In genomic region chr1:155277896-155278688, GRCh38 we compare ENCODE assay signal across 8 cellular contexts. TPM values are rescaled to one million over a fixed set of nuclear protein-coding genes. Genes with fewer than 3 reads are reported as not detected.
DNase-seq lines count a peak whose midpoint lies in the region; ATAC-seq and TF ChIP-seq lines count a peak whose summit lies in the region.

No MANE protein-coding gene starts in this region.

- peaks cover 30% of the 10 kb centered on the region for H3K4me1 ChIP-seq in CD4-positive, CD25-positive, alpha-beta regulatory T cell (ENCODE audit: control insufficient read depth, insufficient read depth, low read length, poor library complexity, severe bottlenecking)
- peaks cover 20% of the 10 kb centered on the region for H3K4me1 ChIP-seq in HUES48 (ENCODE audit: control insufficient read depth, insufficient read depth, low read length)
- H3K4me1 ChIP-seq in PC-3 (ENCODE audit: insufficient read depth, low read length), result peaks cover 10% of the 10 kb centered on the region
- peaks cover 11 to 19% of the 10 kb centered on the region in 2 donors for H3K4me1 ChIP-seq in thoracic aorta (ENCODE audit: control insufficient read depth in 1 of 2, low read depth in 2 of 2)

- peak overlapping the region; percentile 100 for H3K4me2 ChIP-seq in PC-3 (ENCODE audit: low read length)

- intact Hi-C loops in PC-3 (cut with micrococcal nuclease), result loop anchor here (1.0 kb wide), 3 partner anchors 30 to 314 kb away; partner anchors contain the start of gene FDPS

- peak; percentile 25 to 27 for ATAC-seq in CD4-positive, CD25-positive, alpha-beta regulatory T cell (ENCODE audit: low read depth in 2 of 2)
- ATAC-seq in PC-3, result peak; percentile 43
- peak; percentile 42 to 47 for ATAC-seq in activated T-cell treated with anti-CD3 and anti-CD28 coated beads, Interleukin-2, amount 50 U/mL, for 72 hours (replicated peaks in 1 of 2)
- ATAC-seq in omental fat pad (ENCODE audit: low FRiP score), result peak; percentile 5
- ATAC-seq in thoracic aorta (ENCODE audit: insufficient number of reproducible peaks, low FRiP score, low read depth), result no peak
- ATAC-seq in GM21529 (IDR thresholded peaks at IDR 0.05; ENCODE audit: unreplicated experiment), result no peak

- H3K79me2 ChIP-seq in PC-3 (ENCODE audit: low read length), result peaks cover 7% of the 10 kb centered on the region

- peak overlapping the region; percentile 18 for H3K4me3 ChIP-seq in CD4-positive, CD25-positive, alpha-beta regulatory T cell (ENCODE audit: low read depth, low read length)
- peak overlapping the region; percentile 79 for H3K4me3 ChIP-seq in HUES48 (ENCODE audit: low read depth, low read length)
- peak overlapping the region; percentile 96 for H3K4me3 ChIP-seq in PC-3 (ENCODE audit: low read length)
- H3K4me3 ChIP-seq in fibroblast of pulmonary artery (replicated peaks; ENCODE audit: low read depth, low read length), result peak overlapping the region; percentile 69
- H3K4me3 ChIP-seq in thoracic aorta, result peak overlapping the region; percentile 89

- no peaks in the 10 kb centered on the region for H4K20me1 ChIP-seq in PC-3 (ENCODE audit: low read length)

- peak; percentile 66 to 73 (median 71) for DNase-seq in CD4-positive, CD25-positive, alpha-beta regulatory T cell
- DNase-seq in PC-3, result peak; percentile 51
- peak; percentile 79 to 85 for DNase-seq in activated T-cell treated with anti-CD3 and anti-CD28 coated beads, Interleukin-2, amount 50 U/mL, for 72 hours
- peak; percentile 23 for DNase-seq in fibroblast of pulmonary artery (ENCODE audit: low read depth)
- DNase-seq in omental fat pad (ENCODE audit: low spot score), result peak; percentile 69
- no peak for DNase-seq in thoracic aorta (ENCODE audit: low spot score)

- TF ChIP-seq CTCF in PC-3 (conservative IDR thresholded peaks at IDR 0.05; ENCODE audit: low read depth, low read length) (peak; percentile 54), fibroblast of pulmonary artery (IDR thresholded peaks at IDR 0.05; ENCODE audit: low read length, missing control alignments) (peak; percentile 37), omental fat pad (IDR thresholded peaks at IDR 0.05) (no peak), thoracic aorta (IDR thresholded peaks at IDR 0.05) (peak; percentile 23)

- H3K27ac Mint-ChIP-seq in CD4-positive, CD25-positive, alpha-beta regulatory T cell, result peak overlapping the region; percentile 38 to 70 (median 45)
- H3K27ac Mint-ChIP-seq in activated T-cell treated with anti-CD3 and anti-CD28 coated beads, Interleukin-2, amount 50 U/mL, for 72 hours, result no peak overlapping the region

- H3K9me3 Mint-ChIP-seq in CD4-positive, CD25-positive, alpha-beta regulatory T cell, result no peaks in the 10 kb centered on the region
- H3K9me3 Mint-ChIP-seq in activated T-cell treated with anti-CD3 and anti-CD28 coated beads, Interleukin-2, amount 50 U/mL, for 72 hours, result no peaks in the 10 kb centered on the region

- H3K9ac ChIP-seq in HUES48 (ENCODE audit: low read depth, low read length) (no peak overlapping the region), PC-3 (ENCODE audit: low read length) (peak overlapping the region; percentile 69)

- no TSS peak for BruUV-seq in PC-3 (replicated peaks; lab: Mats Ljungman, UMichigan)

- peak overlapping the region; percentile 100 for H2AFZ ChIP-seq in PC-3 (ENCODE audit: low read length)

- peak overlapping the region; percentile 78 to 90 (median 86) for H3K4me3 Mint-ChIP-seq in CD4-positive, CD25-positive, alpha-beta regulatory T cell
- peak overlapping the region; percentile 69 to 83 for H3K4me3 Mint-ChIP-seq in activated T-cell treated with anti-CD3 and anti-CD28 coated beads, Interleukin-2, amount 50 U/mL, for 72 hours

- CTCF ChIA-PET in PC-3 (lab: Charles Lee), result interaction anchor here (0.7 kb wide), 2 partner anchors 27 to 44 kb away, joined by 3 read pairs; no protein-coding TSS in a partner anchor

- no peaks in the 10 kb centered on the region for H3K9me2 ChIP-seq in PC-3 (replicated peaks; ENCODE audit: low read length)

- peaks cover 6% of the 10 kb centered on the region for H3K27me3 Mint-ChIP-seq in CD4-positive, CD25-positive, alpha-beta regulatory T cell
- H3K27me3 Mint-ChIP-seq in activated T-cell treated with anti-CD3 and anti-CD28 coated beads, Interleukin-2, amount 50 U/mL, for 72 hours (ENCODE audit: low read depth), result no peaks in the 10 kb centered on the region

- no peaks in the 10 kb centered on the region for H3K9me3 ChIP-seq in CD4-positive, CD25-positive, alpha-beta regulatory T cell (ENCODE audit: control insufficient read depth in 2 of 2, low read length in 2 of 2)
- H3K9me3 ChIP-seq in HUES48 (ENCODE audit: control insufficient read depth, insufficient read depth, low read length) (no peaks in the 10 kb centered on the region), PC-3 (ENCODE audit: low read length) (no peaks in the 10 kb centered on the region), thoracic aorta (no peaks in the 10 kb centered on the region)

- H3K36me3 Mint-ChIP-seq in CD4-positive, CD25-positive, alpha-beta regulatory T cell, result no peaks in the 10 kb centered on the region
- H3K36me3 Mint-ChIP-seq in activated T-cell treated with anti-CD3 and anti-CD28 coated beads, Interleukin-2, amount 50 U/mL, for 72 hours (ENCODE audit: insufficient read depth in 2 of 2), result peaks cover 0 to 1% of the 10 kb centered on the region in 2 donors

- no peaks in the 10 kb centered on the region for H3K36me3 ChIP-seq in CD4-positive, CD25-positive, alpha-beta regulatory T cell (ENCODE audit: control insufficient read depth, insufficient read depth, low read length)
- H3K36me3 ChIP-seq in HUES48 (ENCODE audit: control insufficient read depth, insufficient read depth, low read length), result no peaks in the 10 kb centered on the region
- no peaks in the 10 kb centered on the region for H3K36me3 ChIP-seq in PC-3 (ENCODE audit: low read depth, low read length)
- no peaks in the 10 kb centered on the region for H3K36me3 ChIP-seq in thoracic aorta

- no peaks in the 10 kb centered on the region for H3F3A ChIP-seq in PC-3 (ENCODE audit: low read length, unreplicated experiment)

- peak overlapping the region; percentile 55 for H3K27ac ChIP-seq in CD4-positive, CD25-positive, alpha-beta regulatory T cell (ENCODE audit: insufficient read depth, low read length, poor library complexity, severe bottlenecking)
- H3K27ac ChIP-seq in HUES48 (ENCODE audit: low read depth, low read length) (peak overlapping the region; percentile 50), PC-3 (ENCODE audit: low read length) (no peak overlapping the region), thoracic aorta (peak overlapping the region; percentile 48 to 52)

- no peaks in the 10 kb centered on the region for H3K27me3 ChIP-seq in CD4-positive, CD25-positive, alpha-beta regulatory T cell (ENCODE audit: control insufficient read depth, insufficient read depth, low read length)
- H3K27me3 ChIP-seq in HUES48 (ENCODE audit: control insufficient read depth, insufficient read depth, low read length) (peaks cover 6% of the 10 kb centered on the region; the same call in 1 of the 2 replicates), PC-3 (ENCODE audit: low read length) (no peaks in the 10 kb centered on the region), thoracic aorta (replicated peaks; ENCODE audit: insufficient read depth) (no peaks in the 10 kb centered on the region)

- H3K4me1 Mint-ChIP-seq in CD4-positive, CD25-positive, alpha-beta regulatory T cell, result peaks cover 11 to 38% (median 18%) of the 10 kb centered on the region in 4 donors
- peaks cover 40% of the 10 kb centered on the region for H3K4me1 Mint-ChIP-seq in activated T-cell treated with anti-CD3 and anti-CD28 coated beads, Interleukin-2, amount 50 U/mL, for 72 hours (ENCODE audit: low read depth)

- POLR2A ChIA-PET in PC-3 (lab: Charles Lee; ENCODE audit: unreplicated experiment), result no interaction called here

RNA-seq across cellular contexts. Expression of gene HCN3, which starts 0.8 kb away (rescaled TPM):
- 1.5 TPM for total RNA-seq in CD4-positive, CD25-positive, alpha-beta regulatory T cell
- polyA plus RNA-seq in CD4-positive, CD25-positive, alpha-beta regulatory T cell, result under 1 TPM in 3 of 4 donors, not detected in 1; 0.07 to 0.15 (median 0.11) TPM
- total RNA-seq in PC-3 (2014; rRNA removed) (1.8 and 1.9 TPM in 2 replicates), omental fat pad (1 to 10 TPM in 2 of 4 donors, under 1 TPM in 2; 0.36 to 2.3 (median 1.2) TPM), thoracic aorta (1 to 10 TPM in 1 of 2 donors, under 1 TPM in 1; 0.92 to 1.9 TPM)
- 1 to 10 TPM; 3.6 to 4.1 TPM for total RNA-seq in activated T-cell treated with anti-CD3 and anti-CD28 coated beads, Interleukin-2, amount 50 U/mL, for 72 hours

RNA-seq across cellular contexts. Expression of gene CLK2, which starts 4.8 kb away (rescaled TPM):
- total RNA-seq in CD4-positive, CD25-positive, alpha-beta regulatory T cell, result 76.6 TPM
- 10 to 100 TPM; 11.4 to 17.4 (median 15.5) TPM for polyA plus RNA-seq in CD4-positive, CD25-positive, alpha-beta regulatory T cell
- total RNA-seq in PC-3 (2014; rRNA removed) (44.5 and 49.9 TPM in 2 replicates), omental fat pad (10 to 100 TPM; 16.9 to 41.3 (median 32.7) TPM), thoracic aorta (10 to 100 TPM; 26.9 to 50.7 TPM)
- total RNA-seq in activated T-cell treated with anti-CD3 and anti-CD28 coated beads, Interleukin-2, amount 50 U/mL, for 72 hours, result 10 to 100 TPM; 72.4 to 77.9 TPM

RNA-seq across cellular contexts. Expression of gene SCAMP3, which starts 15.9 kb away (rescaled TPM):
- total RNA-seq in CD4-positive, CD25-positive, alpha-beta regulatory T cell, result 57.3 TPM
- 100 to 1,000 TPM; 110 to 150 (median 141) TPM for polyA plus RNA-seq in CD4-positive, CD25-positive, alpha-beta regulatory T cell
- total RNA-seq in PC-3 (2014; rRNA removed), result 218 and 219 TPM in 2 replicates
- 100 to 1,000 TPM; 112 to 114 TPM for total RNA-seq in activated T-cell treated with anti-CD3 and anti-CD28 coated beads, Interleukin-2, amount 50 U/mL, for 72 hours
- 10 to 100 TPM; 48.2 to 72.9 (median 63.1) TPM for total RNA-seq in omental fat pad
- 10 to 100 TPM; 32.5 to 50.2 TPM for total RNA-seq in thoracic aorta

RNA-seq across cellular contexts. Expression of gene ENTREP3, which starts 22.8 kb away (rescaled TPM):
- total RNA-seq in CD4-positive, CD25-positive, alpha-beta regulatory T cell, result 7.8 TPM
- polyA plus RNA-seq in CD4-positive, CD25-positive, alpha-beta regulatory T cell, result under 1 TPM; 0.57 to 0.97 (median 0.72) TPM
- 30.9 and 54.7 TPM in 2 replicates for total RNA-seq in PC-3 (2014; rRNA removed)
- total RNA-seq in activated T-cell treated with anti-CD3 and anti-CD28 coated beads, Interleukin-2, amount 50 U/mL, for 72 hours, result 10 to 100 TPM; 30.7 to 33.8 TPM
- total RNA-seq in omental fat pad, result 10 to 100 TPM in 3 of 4 donors, 1 to 10 TPM in 1; 8.7 to 13.4 (median 11.9) TPM
- total RNA-seq in thoracic aorta, result 10 to 100 TPM; 14.7 to 16.1 TPM

RNA-seq across cellular contexts. Expression of gene PKLR, which starts 23.1 kb away (rescaled TPM):
- total RNA-seq in CD4-positive, CD25-positive, alpha-beta regulatory T cell, result not detected
- polyA plus RNA-seq in CD4-positive, CD25-positive, alpha-beta regulatory T cell, result not detected
- not detected in 2 replicates for total RNA-seq in PC-3 (2014; rRNA removed)
- total RNA-seq in activated T-cell treated with anti-CD3 and anti-CD28 coated beads, Interleukin-2, amount 50 U/mL, for 72 hours, result not detected
- not detected for total RNA-seq in omental fat pad
- not detected for total RNA-seq in thoracic aorta

Comparison
In these comparisons a context has a peak if more than half of its experiments do, and no peak if none do; other contexts are left out.
1. ATAC-seq: peak in CD4-positive, CD25-positive, alpha-beta regulatory T cell (2 of 2), PC-3 (single experiment), activated T-cell treated with anti-CD3 and anti-CD28 coated beads, Interleukin-2, amount 50 U/mL, for 72 hours (2 of 2) and omental fat pad (single experiment); none in thoracic aorta (single experiment) and GM21529 (single experiment).
2. H3K4me3 ChIP-seq: peak in every context shown above with its lines; median percentile 96 in PC-3; 89 in thoracic aorta; 79 in HUES48; 69 in fibroblast of pulmonary artery; 18 in CD4-positive, CD25-positive, alpha-beta regulatory T cell.
3. CTCF ChIP-seq: peak in PC-3 (single experiment), fibroblast of pulmonary artery (single experiment) and thoracic aorta (single experiment); none in omental fat pad (0 of 3).